In the genomic region with DNA sequence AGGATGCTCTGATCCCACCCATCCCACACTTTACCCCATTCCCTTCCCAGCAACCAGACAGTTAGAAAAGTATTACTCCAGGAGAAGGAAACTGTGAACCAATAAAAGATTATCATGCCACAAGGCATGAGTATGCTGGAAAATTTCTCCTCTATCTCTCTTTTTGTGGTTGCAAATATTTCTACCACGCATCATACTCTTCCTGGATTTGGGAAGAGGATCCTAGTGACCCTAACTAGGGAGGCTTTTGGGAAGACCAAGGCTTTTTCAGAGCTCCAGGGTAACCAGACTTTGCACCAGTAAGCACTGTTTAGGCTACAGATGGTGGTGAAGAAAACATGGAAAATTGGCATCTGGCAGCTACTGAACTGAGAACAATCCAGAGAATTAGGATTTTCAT, we compare ENCODE assay signal across 39 cellular contexts.
"Had no signal": no experiment of that assay in that cellular context is flagged by ENCODE, and none has a peak within 500 bp of the region (broad histone marks: within the 10 kb centered on the region; RNA-seq: fewer than 3 reads in every experiment).

No MANE protein-coding gene starts in this region.

- H3K27ac Mint-ChIP-seq: activated B cell treated with CpG ODN at 0.5 μM for 24 hours; activated CD4-positive, alpha-beta memory T cell treated with anti-CD3 and anti-CD28 coated beads for 36 hours; activated CD4-positive, alpha-beta T cell treated with anti-CD3 and anti-CD28 coated beads for 36 hours; activated CD4-positive, alpha-beta T cell treated with anti-CD3 and anti-CD28 coated beads, Interleukin-2, amount 10 ng/mL, durations not matched to agents 24 days and 14 days; activated CD8-positive, alpha-beta memory T cell treated with anti-CD3 and anti-CD28 coated beads, Interleukin-2, amount 10 ng/mL, durations not matched to agents 7 days and 5 days; activated CD8-positive, alpha-beta T cell treated with anti-CD3 and anti-CD28 coated beads, Interleukin-2, amount 10 ng/mL, durations not matched to agents 7 days and 5 days; activated naive CD4-positive, alpha-beta T cell treated with anti-CD3 and anti-CD28 coated beads for 36 hours; activated naive CD4-positive, alpha-beta T cell treated with anti-CD3 and anti-CD28 coated beads, Interleukin-2, amount 50 U/mL, for 24 hours; activated naive CD8-positive, alpha-beta T cell treated with anti-CD3 and anti-CD28 coated beads for 36 hours; activated naive CD8-positive, alpha-beta T cell treated with anti-CD3 and anti-CD28 coated beads, Interleukin-2, amount 50 U/mL, for 24 hours; activated T-helper 1 cell treated with anti-CD3 and anti-CD28 coated beads, Interleukin-12 subunit alpha, Interleukin-12 subunit beta, Interleukin-2, Interleukin-4 antibody, amounts not matched to agents 30 ng/mL and 10 ng/mL and 1 ng/mL, durations not matched to agents 14 hours and 24 hours and 36 hours; activated T-helper 2 cell treated with anti-CD3 and anti-CD28 coated beads, Interferon-gamma antibody, Interleukin-2, Interleukin-4, amounts not matched to agents 10 μg/mL and 5 μg/mL and 100 μg/mL, durations not matched to agents 14 hours and 24 hours and 36 hours; brain; dendritic cell treated with granulocyte-macrophage colony-stimulating factor and Interleukin-4, amounts not matched to agents 40 ng/mL and 50 ng/mL, for 4 days; T-helper 17 cell; T-helper 2 cell treated with Interferon-gamma antibody and Interleukin-4, amounts not matched to agents 5 μg/mL and 100 μg/mL, for 36 hours had no signal

- H3K4me3 ChIP-seq: adrenal gland, breast epithelium, cardiac muscle cell, colonic mucosa, dorsolateral prefrontal cortex, esophagus muscularis mucosa, gastroesophageal sphincter, heart right ventricle had no signal

- DNase-seq: activated B cell treated with CpG ODN at 0.5 μM for 24 hours; activated CD4-positive, alpha-beta memory T cell treated with anti-CD3 and anti-CD28 coated beads for 36 hours; activated CD4-positive, alpha-beta T cell treated with anti-CD3 and anti-CD28 coated beads for 36 hours; activated CD4-positive, alpha-beta T cell treated with anti-CD3 and anti-CD28 coated beads, Interleukin-2, amount 10 ng/mL, durations not matched to agents 24 days and 14 days; activated CD4-positive, CD25-positive, alpha-beta regulatory T cell treated with anti-CD3 and anti-CD28 coated beads, Interleukin-2, amount 50 U/mL, for 72 hours; activated CD8-positive, alpha-beta memory T cell treated with anti-CD3 and anti-CD28 coated beads, Interleukin-2, amount 10 ng/mL, durations not matched to agents 7 days and 5 days; activated CD8-positive, alpha-beta memory T cell treated with anti-CD3 and anti-CD28 coated beads, Interleukin-2, amount 50 U/mL, for 4 hours; activated CD8-positive, alpha-beta T cell treated with anti-CD3 and anti-CD28 coated beads, Interleukin-2, amount 10 ng/mL, durations not matched to agents 7 days and 5 days; activated effector memory CD4-positive, alpha-beta T cell treated with anti-CD3 and anti-CD28 coated beads, Interleukin-2, amount 50 U/mL, for 16 hours; activated naive CD4-positive, alpha-beta T cell treated with anti-CD3 and anti-CD28 coated beads for 36 hours; activated naive CD8-positive, alpha-beta T cell treated with anti-CD3 and anti-CD28 coated beads for 36 hours; activated naive CD8-positive, alpha-beta T cell treated with anti-CD3 and anti-CD28 coated beads, Interleukin-2, amount 50 U/mL, for 24 hours; activated T-cell treated with anti-CD3 and anti-CD28 coated beads, Interleukin-2, amount 50 U/mL, for 1 hour; activated T-cell treated with anti-CD3 and anti-CD28 coated beads, Interleukin-2, amount 50 U/mL, for 48 hours; adrenal gland; amygdala; aorta; central memory CD4-positive, alpha-beta T cell; cerebellar nuclear complex; colonic mucosa; dorsolateral prefrontal cortex; effector memory CD4-positive, alpha-beta T cell; erythroblast; foreskin melanocyte; heart right ventricle; T-helper 1 cell; T-helper 17 cell; T1000; WERI-Rb-1 had no signal

- H3K27me3 Mint-ChIP-seq: activated B cell treated with CpG ODN at 0.5 μM for 24 hours; activated CD4-positive, alpha-beta memory T cell treated with anti-CD3 and anti-CD28 coated beads for 36 hours; activated CD4-positive, alpha-beta T cell treated with anti-CD3 and anti-CD28 coated beads, Interleukin-2, amount 10 ng/mL, durations not matched to agents 24 days and 14 days; activated CD8-positive, alpha-beta memory T cell treated with anti-CD3 and anti-CD28 coated beads, Interleukin-2, amount 10 ng/mL, durations not matched to agents 7 days and 5 days; activated naive CD4-positive, alpha-beta T cell treated with anti-CD3 and anti-CD28 coated beads, Interleukin-2, amount 50 U/mL, for 24 hours; activated naive CD8-positive, alpha-beta T cell treated with anti-CD3 and anti-CD28 coated beads for 36 hours; activated naive CD8-positive, alpha-beta T cell treated with anti-CD3 and anti-CD28 coated beads, Interleukin-2, amount 50 U/mL, for 24 hours; dendritic cell treated with granulocyte-macrophage colony-stimulating factor and Interleukin-4, amounts not matched to agents 40 ng/mL and 50 ng/mL, for 4 days; T-helper 17 cell had no signal

- ATAC-seq: activated CD4-positive, alpha-beta T cell treated with anti-CD3 and anti-CD28 coated beads for 36 hours; activated CD8-positive, alpha-beta memory T cell treated with anti-CD3 and anti-CD28 coated beads, Interleukin-2, amount 10 ng/mL, durations not matched to agents 7 days and 5 days; activated CD8-positive, alpha-beta T cell treated with anti-CD3 and anti-CD28 coated beads, Interleukin-2, amount 10 ng/mL, durations not matched to agents 7 days and 5 days; activated naive CD8-positive, alpha-beta T cell treated with anti-CD3 and anti-CD28 coated beads, Interleukin-2, amount 50 U/mL, for 24 hours; gastroesophageal sphincter; heart right ventricle; T-helper 17 cell had no signal

- H3K36me3 Mint-ChIP-seq: activated CD4-positive, alpha-beta memory T cell treated with anti-CD3 and anti-CD28 coated beads for 36 hours; activated CD8-positive, alpha-beta memory T cell treated with anti-CD3 and anti-CD28 coated beads, Interleukin-2, amount 10 ng/mL, durations not matched to agents 7 days and 5 days; brain had no signal

- H3K4me1 Mint-ChIP-seq: activated CD4-positive, alpha-beta T cell treated with anti-CD3 and anti-CD28 coated beads for 36 hours; activated CD4-positive, alpha-beta T cell treated with anti-CD3 and anti-CD28 coated beads, Interleukin-2, amount 10 ng/mL, durations not matched to agents 24 days and 14 days; activated CD8-positive, alpha-beta memory T cell treated with anti-CD3 and anti-CD28 coated beads, Interleukin-2, amount 10 ng/mL, durations not matched to agents 7 days and 5 days; activated naive CD4-positive, alpha-beta T cell treated with anti-CD3 and anti-CD28 coated beads, Interleukin-2, amount 50 U/mL, for 24 hours; activated naive CD8-positive, alpha-beta T cell treated with anti-CD3 and anti-CD28 coated beads for 36 hours; activated naive CD8-positive, alpha-beta T cell treated with anti-CD3 and anti-CD28 coated beads, Interleukin-2, amount 50 U/mL, for 24 hours; brain; T-helper 17 cell had no signal

- H3K4me3 Mint-ChIP-seq: activated B cell treated with CpG ODN at 0.5 μM for 24 hours; activated CD4-positive, alpha-beta memory T cell treated with anti-CD3 and anti-CD28 coated beads for 36 hours; activated CD4-positive, alpha-beta T cell treated with anti-CD3 and anti-CD28 coated beads for 36 hours; activated CD4-positive, alpha-beta T cell treated with anti-CD3 and anti-CD28 coated beads, Interleukin-2, amount 10 ng/mL, durations not matched to agents 24 days and 14 days; activated CD8-positive, alpha-beta memory T cell treated with anti-CD3 and anti-CD28 coated beads, Interleukin-2, amount 10 ng/mL, durations not matched to agents 7 days and 5 days; activated CD8-positive, alpha-beta T cell treated with anti-CD3 and anti-CD28 coated beads, Interleukin-2, amount 10 ng/mL, durations not matched to agents 7 days and 5 days; activated naive CD4-positive, alpha-beta T cell treated with anti-CD3 and anti-CD28 coated beads for 36 hours; activated naive CD4-positive, alpha-beta T cell treated with anti-CD3 and anti-CD28 coated beads, Interleukin-2, amount 50 U/mL, for 24 hours; activated naive CD8-positive, alpha-beta T cell treated with anti-CD3 and anti-CD28 coated beads for 36 hours; activated naive CD8-positive, alpha-beta T cell treated with anti-CD3 and anti-CD28 coated beads, Interleukin-2, amount 50 U/mL, for 24 hours; activated T-helper 1 cell treated with anti-CD3 and anti-CD28 coated beads, Interleukin-12 subunit alpha, Interleukin-12 subunit beta, Interleukin-2, Interleukin-4 antibody, amounts not matched to agents 30 ng/mL and 10 ng/mL and 1 ng/mL, durations not matched to agents 14 hours and 24 hours and 36 hours; brain; dendritic cell treated with granulocyte-macrophage colony-stimulating factor and Interleukin-4, amounts not matched to agents 40 ng/mL and 50 ng/mL, for 4 days; T-helper 17 cell; T-helper 2 cell treated with Interferon-gamma antibody and Interleukin-4, amounts not matched to agents 5 μg/mL and 100 μg/mL, for 36 hours had no signal
